ENCODE assay signal across 26 cellular contexts in genomic region chr3:126076140-126076539, GRCh38.
"Had no signal": no experiment of that assay in that cellular context is flagged by ENCODE, and none has a peak within 500 bp of the region (broad histone marks: within the 10 kb centered on the region; RNA-seq: fewer than 3 reads in every experiment).

No MANE protein-coding gene starts in this region.

- H3K27me3 ChIP-seq: esophagus squamous epithelium, gastrocnemius medialis, heart right ventricle, left lung had no signal

- DNase-seq: cortex of kidney; effector CD8-positive, alpha-beta T cell; effector memory CD8-positive, alpha-beta T cell; endodermal cell; erythroblast; esophagus squamous epithelium; foreskin fibroblast; foreskin melanocyte; gastrocnemius medialis; glutamatergic neuron; head of caudate nucleus; heart right ventricle; hippocampal formation; left cardiac atrium; left lung; left ventricle myocardium superior; lower lobe of right lung; mesenchymal stem cell; mucosa of descending colon; naive B cell; naive thymus-derived CD8-positive, alpha-beta T cell had no signal

- H3K4me1 ChIP-seq: esophagus squamous epithelium, heart right ventricle, left lung, lower lobe of right lung had no signal

- FAIRE-seq: endometrium, islet of Langerhans, keratinocyte had no signal

- H3K36me3 ChIP-seq: gastrocnemius medialis, left lung, lower lobe of right lung had no signal

- H3K4me3 ChIP-seq: esophagus squamous epithelium, gastrocnemius medialis, heart right ventricle, left lung, lower lobe of right lung, mucosa of descending colon had no signal

- H3K9me3 ChIP-seq: esophagus squamous epithelium, gastrocnemius medialis, lower lobe of right lung, mucosa of descending colon had no signal

- ATAC-seq: effector memory CD8-positive, alpha-beta T cell; esophagus mucosa; heart right ventricle; left cardiac atrium; left lung; left ventricle myocardium superior; lower lobe of right lung; mucosa of descending colon; naive thymus-derived CD8-positive, alpha-beta T cell had no signal

- H3K27ac ChIP-seq: epithelial cell of prostate, esophagus squamous epithelium, gastrocnemius medialis, heart right ventricle, left lung, lower lobe of right lung had no signal
